In genomic region chr5:143350790-143351603, GRCh38 we compare ENCODE assay signal across 10 cellular contexts. TPM values are rescaled to one million over a fixed set of nuclear protein-coding genes. Genes with fewer than 3 reads are reported as not detected.
A peak's percentile ranks its signal among the peaks of the same experiment; 100 is the strongest.
DNase-seq lines count a peak whose midpoint lies in the region; ATAC-seq, FAIRE-seq and TF ChIP-seq lines count a peak whose summit lies in the region.
"Had no signal": no experiment of that assay in that cellular context is flagged by ENCODE, and none has a peak within 500 bp of the region (broad histone marks: within the 10 kb centered on the region; RNA-seq: fewer than 3 reads in every experiment).

No MANE protein-coding gene starts in this region.

- H3K4me3 Mint-ChIP-seq in activated CD4-positive, alpha-beta T cell treated with anti-CD3 and anti-CD28 coated beads, Interleukin-2, amount 10 ng/mL, durations not matched to agents 24 days and 14 days, result no peak overlapping the region

- H3K36me3 Mint-ChIP-seq in activated CD4-positive, alpha-beta T cell treated with anti-CD3 and anti-CD28 coated beads, Interleukin-2, amount 10 ng/mL, durations not matched to agents 24 days and 14 days (ENCODE audit: low read depth), result peaks cover 12% of the 10 kb centered on the region

- no peak overlapping the region for H3K27ac Mint-ChIP-seq in activated CD4-positive, alpha-beta T cell treated with anti-CD3 and anti-CD28 coated beads, Interleukin-2, amount 10 ng/mL, durations not matched to agents 24 days and 14 days

- H3K4me1 Mint-ChIP-seq in activated CD4-positive, alpha-beta T cell treated with anti-CD3 and anti-CD28 coated beads, Interleukin-2, amount 10 ng/mL, durations not matched to agents 24 days and 14 days, result peaks cover 41% of the 10 kb centered on the region

- no peaks in the 10 kb centered on the region for H3K27me3 ChIP-seq in WERI-Rb-1 (ENCODE audit: insufficient read depth, low read depth, severe bottlenecking)

- H3K27ac ChIP-seq in WERI-Rb-1, result no peak overlapping the region
- H3K27ac ChIP-seq: 22Rv1 had no signal

- DNase-seq in NCI-H446 treated with DMSO at 0.1 percent for 48 hours (lab: John Stamatoyannopoulos, UW) (peak; percentile 20), NCI-H446 (lab: John Stamatoyannopoulos, UW) (no peak), Kasumi-1 (lab: John Stamatoyannopoulos, UW) (peak; percentile 38 to 45), epidermal melanocyte (ENCODE audit: insufficient read length, low spot score) (peak; percentile 26), frontal cortex (ENCODE audit: low spot score in 2 of 2) (no peak), WERI-Rb-1 (no peak)
- DNase-seq in stimulated activated naive CD8-positive, alpha-beta T cell treated with anti-CD3 and anti-CD28 coated beads, Interleukin-15, Interleukin-2, amounts not matched to agents 100 U/mL and 50 U/mL, for 24 hours, result no peak
- no peak for DNase-seq in activated CD4-positive, alpha-beta T cell treated with anti-CD3 and anti-CD28 coated beads, Interleukin-2, amount 10 ng/mL, durations not matched to agents 24 days and 14 days

- FAIRE-seq in frontal cortex (lab: Jason Lieb, UNC), result no peak
- FAIRE-seq: endometrium had no signal

- no peaks in the 10 kb centered on the region for H3K36me3 ChIP-seq in WERI-Rb-1

- no peaks in the 10 kb centered on the region for H3K9me3 Mint-ChIP-seq in activated CD4-positive, alpha-beta T cell treated with anti-CD3 and anti-CD28 coated beads, Interleukin-2, amount 10 ng/mL, durations not matched to agents 24 days and 14 days

- intact Hi-C loops in activated CD4-positive, alpha-beta T cell treated with anti-CD3 and anti-CD28 coated beads, Interleukin-2, amount 10 ng/mL, durations not matched to agents 24 days and 14 days (cut with micrococcal nuclease), result loop anchor here (1.0 to 5.0 kb wide), 9 partner anchors 9 to 476 kb away; no protein-coding TSS in a partner anchor

- ATAC-seq in stimulated activated naive CD8-positive, alpha-beta T cell treated with anti-CD3 and anti-CD28 coated beads, Interleukin-15, Interleukin-2, amounts not matched to agents 100 U/mL and 50 U/mL, for 24 hours, result peak; percentile 92

- no peaks in the 10 kb centered on the region for H3K9me3 ChIP-seq in WERI-Rb-1 (ENCODE audit: severe bottlenecking)

- TF ChIP-seq CTCF in WERI-Rb-1 (IDR thresholded peaks at IDR 0.05; ENCODE audit: low read depth, low read length), result no peak

- H3K27me3 Mint-ChIP-seq in activated CD4-positive, alpha-beta T cell treated with anti-CD3 and anti-CD28 coated beads, Interleukin-2, amount 10 ng/mL, durations not matched to agents 24 days and 14 days, result no peaks in the 10 kb centered on the region

- no peak overlapping the region for H3K4me3 ChIP-seq in WERI-Rb-1 (ENCODE audit: low read depth, low read length)

RNA-seq across cellular contexts. Expression of gene NR3C1, which starts 52.5 kb away (rescaled TPM):
- total RNA-seq in activated CD4-positive, alpha-beta T cell treated with anti-CD3 and anti-CD28 coated beads, Interleukin-2, amount 10 ng/mL, durations not matched to agents 24 days and 14 days, result 62.2 and 64.7 TPM in 2 replicates
- total RNA-seq in frontal cortex, result 13.0 TPM

Comparison
In these comparisons a context has a peak if more than half of its experiments do, and no peak if none do; other contexts are left out.
1. DNase-seq: peak in NCI-H446 treated with DMSO at 0.1 percent for 48 hours (single experiment), Kasumi-1 (2 of 2) and epidermal melanocyte (single experiment); none in NCI-H446 (0 of 2), stimulated activated naive CD8-positive, alpha-beta T cell treated with anti-CD3 and anti-CD28 coated beads, Interleukin-15, Interleukin-2, amounts not matched to agents 100 U/mL and 50 U/mL, for 24 hours (single experiment), activated CD4-positive, alpha-beta T cell treated with anti-CD3 and anti-CD28 coated beads, Interleukin-2, amount 10 ng/mL, durations not matched to agents 24 days and 14 days (single experiment), frontal cortex (0 of 2) and WERI-Rb-1 (single experiment).